Comparison of ENCODE assay signal across 21 cellular contexts in genomic region chr7:31102973-31103850, GRCh38. TPM values are rescaled to one million over a fixed set of nuclear protein-coding genes. Genes with fewer than 3 reads are reported as not detected.
DNase-seq lines count a peak whose midpoint lies in the region; ATAC-seq lines count a peak whose summit lies in the region.
"Had no signal": no experiment of that assay in that cellular context is flagged by ENCODE, and none has a peak within 500 bp of the region (broad histone marks: within the 10 kb centered on the region; RNA-seq: fewer than 3 reads in every experiment).

No MANE protein-coding gene starts in this region.

- H4K91ac ChIP-seq in trophoblast cell (ENCODE audit: low read depth, low read length): no peak overlapping the region

- no peak overlapping the region for H2AK5ac ChIP-seq in trophoblast cell (ENCODE audit: low read length)

- H3K23ac ChIP-seq in trophoblast cell (ENCODE audit: low read length): peak overlapping the region; percentile 38

- H2AFZ ChIP-seq in trophoblast cell (ENCODE audit: insufficient read depth, low read length, poor library complexity): no peak overlapping the region

- no peak overlapping the region for H3K9ac ChIP-seq in trophoblast cell (ENCODE audit: low read length)

- H4K12ac ChIP-seq in trophoblast cell (ENCODE audit: low read depth, low read length): no peak overlapping the region

- no peak for ATAC-seq in Right ventricle myocardium superior (ENCODE audit: poor library complexity)
- no peak for ATAC-seq in GM21576 (IDR thresholded peaks at IDR 0.05; ENCODE audit: unreplicated experiment)

- intact Hi-C loops in cardiac septum (cut with DNase I) (no loop called here), Right ventricle myocardium superior (cut with DNase I) (no loop called here)

- no peak overlapping the region for H2BK12ac ChIP-seq in trophoblast cell (ENCODE audit: low read length)

- no peaks in the 10 kb centered on the region for H3K27me3 ChIP-seq in trophoblast cell (ENCODE audit: insufficient read depth, low read length)

- H3K4me2 ChIP-seq in trophoblast cell (ENCODE audit: low read length): no peak overlapping the region

- no peak overlapping the region for H3K4ac ChIP-seq in trophoblast cell (ENCODE audit: low read depth, low read length)

- no peak overlapping the region for H3K18ac ChIP-seq in trophoblast cell (ENCODE audit: low read length)

- WGBS in trophoblast cell (ENCODE audit: extremely low coverage, insufficient coverage, insufficient read length): no CpG with 5 or more reads among the region's 9 CpGs

- H3K79me2 ChIP-seq in trophoblast cell (ENCODE audit: control insufficient read depth, insufficient read depth, low read length, poor library complexity): no peaks in the 10 kb centered on the region

- H3K9me3 ChIP-seq in trophoblast cell (ENCODE audit: insufficient read depth, low read depth, low read length): peaks cover 2% of the 10 kb centered on the region

- no peak overlapping the region for H2BK120ac ChIP-seq in trophoblast cell (ENCODE audit: insufficient read depth, low read length, poor library complexity)

- H3K79me1 ChIP-seq in trophoblast cell (ENCODE audit: low read length): no peaks in the 10 kb centered on the region

- H3K36me3 ChIP-seq in trophoblast cell (ENCODE audit: control insufficient read depth in 1 of 2, insufficient read depth in 2 of 2, low read length in 2 of 2): no peaks in the 10 kb centered on the region

- H2BK5ac ChIP-seq in trophoblast cell (ENCODE audit: low read depth, low read length, poor library complexity): no peak overlapping the region

- H4K8ac ChIP-seq in trophoblast cell (ENCODE audit: low read depth, low read length): no peak overlapping the region

- peak overlapping the region; percentile 40 for H3K4me3 ChIP-seq in trophoblast cell (ENCODE audit: low read depth, low read length)

- no peak overlapping the region for H3K14ac ChIP-seq in trophoblast cell (ENCODE audit: low read length)

- peak; percentile 60 for DNase-seq in cardiac septum (ENCODE audit: low spot score)
- no peak for DNase-seq in Right ventricle myocardium superior
- peak; percentile 52 for DNase-seq in islet precursor cell
- no peak for DNase-seq in trophoblast cell
- DNase-seq in ureter (ENCODE audit: low spot score): peak; percentile 27
- no peak for DNase-seq in DMS 273 (lab: John Stamatoyannopoulos, UW; ENCODE audit: unreplicated experiment)
- no peak for DNase-seq in hepatic stellate cell (ENCODE audit: low spot score)
- DNase-seq: DMS53, GDM1, HFFc6, MV-4-11, NCI-H1105 treated with DMSO at 0.1 percent for 48 hours, NCI-H2029 treated with DMSO at 0.1 percent for 48 hours, NCI-H2171, NCI-H524 treated with DMSO at 0.1 percent for 48 hours, NCI-H82, OCI-M1, SHP77 had no signal

- no peak overlapping the region for H3K27ac ChIP-seq in trophoblast cell (ENCODE audit: low read depth, low read length)
- H3K27ac ChIP-seq: C4-2B had no signal

- H3K4me1 ChIP-seq in trophoblast cell (ENCODE audit: control insufficient read depth in 1 of 2, insufficient read depth in 2 of 2, low read length in 2 of 2): no peaks in the 10 kb centered on the region

RNA-seq across cellular contexts. Expression of gene ADCYAP1R1, which starts 51.1 kb away (rescaled TPM):
- 1.4 TPM for total RNA-seq in cardiac septum
- total RNA-seq in Right ventricle myocardium superior: 4.8 TPM
- polyA plus RNA-seq in trophoblast cell (2013): 0.03 TPM in 2 replicates
- 2.6 TPM for total RNA-seq in ureter
- polyA plus RNA-seq: IgD-negative memory B cell had no signal

Comparison
In these comparisons a context has a peak if more than half of its experiments do, and no peak if none do; other contexts are left out.
1. DNase-seq: peak in cardiac septum (single experiment), islet precursor cell (single experiment) and ureter (single experiment); none in Right ventricle myocardium superior (single experiment), trophoblast cell (0 of 2), DMS 273 (single experiment) and hepatic stellate cell (single experiment).